16 cellular contexts compared by ENCODE assay signal in genomic region chr21:46268371-46268770, GRCh38. TPM values are rescaled to one million over a fixed set of nuclear protein-coding genes. Genes with fewer than 3 reads are reported as not detected.
DNase-seq lines count a peak whose midpoint lies in the region; ATAC-seq and TF ChIP-seq lines count a peak whose summit lies in the region.
"Had no signal": no experiment of that assay in that cellular context is flagged by ENCODE, and none has a peak within 500 bp of the region (broad histone marks: within the 10 kb centered on the region; RNA-seq: fewer than 3 reads in every experiment).

No MANE protein-coding gene starts in this region.

- H2BK120ac ChIP-seq in IMR-90 (ENCODE audit: low read depth, low read length) (no peak overlapping the region), trophoblast cell (ENCODE audit: insufficient read depth, low read length, poor library complexity) (no peak overlapping the region)

- H4K5ac ChIP-seq in IMR-90 (ENCODE audit: low read depth, low read length) = no peak overlapping the region

- peak overlapping the region; percentile 55 for H4K12ac ChIP-seq in trophoblast cell (ENCODE audit: low read depth, low read length)

- no peak overlapping the region for H2BK15ac ChIP-seq in IMR-90 (ENCODE audit: low read depth, low read length)

- no peak overlapping the region for H2BK12ac ChIP-seq in trophoblast cell (ENCODE audit: low read length)

- no peaks in the 10 kb centered on the region for H3K4me1 ChIP-seq in IMR-90 (ENCODE audit: control insufficient read depth, insufficient read depth, low read length)
- H3K4me1 ChIP-seq in trophoblast cell (ENCODE audit: control insufficient read depth in 1 of 2, insufficient read depth in 2 of 2, low read length in 2 of 2) = no peaks in the 10 kb centered on the region
- H3K4me1 ChIP-seq: BE2C had no signal

- no peak overlapping the region for H3K4ac ChIP-seq in IMR-90 (ENCODE audit: low read depth, low read length)
- no peak overlapping the region for H3K4ac ChIP-seq in trophoblast cell (ENCODE audit: low read depth, low read length)

- no peak overlapping the region for H3K56ac ChIP-seq in IMR-90 (ENCODE audit: extremely low read depth, insufficient read depth, low read length)

- in situ Hi-C loops in IMR-90 (cut with MboI; ENCODE audit: low sequenced_read_pairs) = no loop called here

- TF ChIP-seq CTCF in IMR-90 (conservative IDR thresholded peaks at IDR 0.05; ENCODE audit: low read depth, low read length) = no peak
- no peak for TF ChIP-seq CTCF in coronary artery (IDR thresholded peaks at IDR 0.05)

- dilution Hi-C loops in IMR-90 (cut with HindIII; ENCODE audit: low sequenced_read_pairs, unreplicated experiment) = no loop called here

- TF ChIP-seq RAD21 in IMR-90 (IDR thresholded peaks at IDR 0.05; ENCODE audit: low read length) = no peak

- no peak overlapping the region for H4K91ac ChIP-seq in IMR-90 (ENCODE audit: insufficient read depth, low read depth, low read length)
- no peak overlapping the region for H4K91ac ChIP-seq in trophoblast cell (ENCODE audit: low read depth, low read length)

- intact Hi-C loops in IMR-90 (cut with micrococcal nuclease) = no loop called here

- H3K27me3 Mint-ChIP-seq in T-helper 17 cell = no peaks in the 10 kb centered on the region
- H3K27me3 Mint-ChIP-seq: CD4-positive, CD25-positive, alpha-beta regulatory T cell; IgD-negative memory B cell had no signal

- no peaks in the 10 kb centered on the region for H3K4me1 Mint-ChIP-seq in T-helper 17 cell
- H3K4me1 Mint-ChIP-seq: GM23338, IgD-negative memory B cell had no signal

- no peak overlapping the region for H3K18ac ChIP-seq in IMR-90 (ENCODE audit: low read depth, low read length)
- H3K18ac ChIP-seq in trophoblast cell (ENCODE audit: low read length) = no peak overlapping the region

- H4K8ac ChIP-seq in IMR-90 (ENCODE audit: low read depth in 2 of 2, low read length in 2 of 2) (no peak overlapping the region), trophoblast cell (ENCODE audit: low read depth, low read length) (no peak overlapping the region)

- 0 out of 2 replicates have a peak, but pooled peaks cover 3% of the 10 kb centered on the region for H3K9me1 ChIP-seq in IMR-90 (ENCODE audit: insufficient read depth, low read length)

- no peak overlapping the region for H3K4me3 Mint-ChIP-seq in T-helper 17 cell
- H3K4me3 Mint-ChIP-seq: CD4-positive, CD25-positive, alpha-beta regulatory T cell; CD8-positive, alpha-beta memory T cell; GM23338; IgD-negative memory B cell had no signal

- 89% methylated on average over 6 of the region's 13 CpGs; no CpG with 5 or more reads in 1 of the 2 experiments for WGBS in IMR-90 (ENCODE audit: extremely low coverage in 2 of 2, insufficient read length in 1 of 2), 2 experiments
- no CpG with 5 or more reads among the region's 13 CpGs for WGBS in trophoblast cell (ENCODE audit: extremely low coverage, insufficient coverage, insufficient read length)

- no peak for DNase-seq in IMR-90
- DNase-seq in T-helper 17 cell = no peak
- DNase-seq in cerebellum (ENCODE audit: low spot score) = peak; percentile 70
- DNase-seq in trophoblast cell = no peak
- DNase-seq in coronary artery (ENCODE audit: low spot score) = no peak
- DNase-seq: ACHN; BE2C; CD4-positive, CD25-positive, alpha-beta regulatory T cell; CD8-positive, alpha-beta memory T cell; COR-L47; GDM1; HCEC 1CT had no signal

- CTCF ChIA-PET in IMR-90 (lab: Yijun Ruan, JAX) = no interaction called here

- peak overlapping the region; percentile 11 for H3K27ac Mint-ChIP-seq in T-helper 17 cell
- H3K27ac Mint-ChIP-seq: CD4-positive, CD25-positive, alpha-beta regulatory T cell; GM23338; IgD-negative memory B cell had no signal

- no peak overlapping the region for H3K4me3 ChIP-seq in IMR-90 (ENCODE audit: insufficient read depth, low read depth, low read length)
- H3K4me3 ChIP-seq in trophoblast cell (ENCODE audit: low read depth, low read length) = no peak overlapping the region
- no peak overlapping the region for H3K4me3 ChIP-seq in coronary artery
- H3K4me3 ChIP-seq: GM23338 had no signal

- ATAC-seq in IMR-90 (ENCODE audit: low read depth) = no peak
- no peak for ATAC-seq in T-helper 17 cell
- ATAC-seq in HG03095 (IDR thresholded peaks at IDR 0.05; ENCODE audit: unreplicated experiment) = no peak
- no peak for ATAC-seq in HG03442 (IDR thresholded peaks at IDR 0.05; ENCODE audit: unreplicated experiment)
- ATAC-seq: GM23338 had no signal

- H2AFZ ChIP-seq in IMR-90 (replicated peaks; ENCODE audit: low read length, poor library complexity) (no peak overlapping the region), trophoblast cell (ENCODE audit: insufficient read depth, low read length, poor library complexity) (no peak overlapping the region)
- H2AFZ ChIP-seq: GM23338 had no signal

- peak overlapping the region; percentile 3 for H2AK9ac ChIP-seq in IMR-90 (replicated peaks; ENCODE audit: low read depth, low read length, poor library complexity)

- POLR2A ChIA-PET in IMR-90 (lab: Charles Lee; ENCODE audit: unreplicated experiment) = interaction anchor here (0.5 kb wide), 1 partner anchor 295 kb away, joined by 6 read pairs; no protein-coding TSS in a partner anchor

- no TSS peak for BruUV-seq in IMR-90 (replicated peaks; lab: Mats Ljungman, UMichigan)

- H3K9ac ChIP-seq in IMR-90 (ENCODE audit: low read depth, low read length) (no peak overlapping the region), trophoblast cell (ENCODE audit: low read length) (no peak overlapping the region)

- H3K4me2 ChIP-seq in IMR-90 (ENCODE audit: low read depth, low read length) (no peak overlapping the region), trophoblast cell (ENCODE audit: low read length) (no peak overlapping the region)
- H3K4me2 ChIP-seq: GM23338 had no signal

- H3K27me3 ChIP-seq in IMR-90 (ENCODE audit: control insufficient read depth, insufficient read depth, low read length) (no peaks in the 10 kb centered on the region), trophoblast cell (ENCODE audit: insufficient read depth, low read length) (no peaks in the 10 kb centered on the region)
- H3K27me3 ChIP-seq: BE2C had no signal

- H2AK5ac ChIP-seq in IMR-90 (ENCODE audit: low read depth, low read length) (no peak overlapping the region), trophoblast cell (ENCODE audit: low read length) (no peak overlapping the region)

- no peak for TF ChIP-seq POLR2A in IMR-90 (IDR thresholded peaks at IDR 0.05; ENCODE audit: low read depth, low read length)

- H3K14ac ChIP-seq in IMR-90 (replicated peaks; ENCODE audit: low read depth, low read length) (no peak overlapping the region), trophoblast cell (ENCODE audit: low read length) (no peak overlapping the region)

- H3K36me3 Mint-ChIP-seq in T-helper 17 cell (ENCODE audit: low read depth) = peaks cover 8% of the 10 kb centered on the region

- H3K9me3 ChIP-seq in IMR-90 (ENCODE audit: control insufficient read depth, insufficient read depth, low read length) (no peaks in the 10 kb centered on the region), T-helper 17 cell (ENCODE audit: control insufficient read depth, low read length, poor library complexity, severe bottlenecking) (no peaks in the 10 kb centered on the region), trophoblast cell (ENCODE audit: insufficient read depth, low read depth, low read length) (no peaks in the 10 kb centered on the region)
- H3K9me3 ChIP-seq: BE2C had no signal

- H3K23ac ChIP-seq in IMR-90 (ENCODE audit: low read depth, low read length) = no peak overlapping the region
- no peak overlapping the region for H3K23ac ChIP-seq in trophoblast cell (ENCODE audit: low read length)

- H3K27ac ChIP-seq in IMR-90 (ENCODE audit: insufficient read depth, low read length) (no peak overlapping the region), trophoblast cell (ENCODE audit: low read depth, low read length) (no peak overlapping the region), coronary artery (no peak overlapping the region)

- peaks cover 7 to 39% of the 10 kb centered on the region in 2 experiments; a peak in 3 of 4 replicates for H3K79me1 ChIP-seq in IMR-90 (ENCODE audit: low read depth in 1 of 2, low read length in 2 of 2)
- no peaks in the 10 kb centered on the region for H3K79me1 ChIP-seq in trophoblast cell (ENCODE audit: low read length)

- H2BK20ac ChIP-seq in IMR-90 (ENCODE audit: low read depth, low read length) = no peak overlapping the region

- no peak overlapping the region for H2BK5ac ChIP-seq in IMR-90 (ENCODE audit: low read depth, low read length, poor library complexity, severe bottlenecking)
- H2BK5ac ChIP-seq in trophoblast cell (ENCODE audit: low read depth, low read length, poor library complexity) = no peak overlapping the region

- H3K79me2 ChIP-seq in trophoblast cell (ENCODE audit: control insufficient read depth, insufficient read depth, low read length, poor library complexity) = no peaks in the 10 kb centered on the region

- H4K20me1 ChIP-seq in IMR-90 (ENCODE audit: insufficient read depth, low read length) = peaks cover 18% of the 10 kb centered on the region

- H3K36me3 ChIP-seq in IMR-90 (ENCODE audit: control insufficient read depth, insufficient read depth, low read length) (peaks cover 81% of the 10 kb centered on the region), trophoblast cell (ENCODE audit: control insufficient read depth in 1 of 2, insufficient read depth in 2 of 2, low read length in 2 of 2) (peaks cover 72 to 80% of the 10 kb centered on the region in 2 experiments)

RNA-seq across cellular contexts. Expression of gene MCM3AP, which starts 17.0 kb away (rescaled TPM):
- total RNA-seq in IMR-90 (2012; rRNA removed) (63.1 and 67.5 TPM in 2 replicates), T-helper 17 cell (100 to 1,000 TPM; 114 to 120 TPM), cerebellum (77.6 TPM)
- polyA plus RNA-seq in IMR-90 (2012; rRNA removed) = 40.3 and 46.5 TPM in 2 replicates
- 24.7 and 30.3 TPM in 2 replicates for polyA plus RNA-seq in IMR-90 (2012; cell fraction: cytosol; rRNA removed)
- polyA plus RNA-seq in IMR-90 (2012; cell fraction: nucleus; rRNA removed; ENCODE audit: low replicate concordance) = 121 and 171 TPM in 2 replicates
- 37.4 and 37.9 TPM in 2 replicates for polyA plus RNA-seq in trophoblast cell (2013)

RNA-seq across cellular contexts. Expression of gene YBEY, which starts 17.8 kb away (rescaled TPM):
- total RNA-seq in IMR-90 (2012; rRNA removed) (5.9 and 7.8 TPM in 2 replicates), T-helper 17 cell (10 to 100 TPM in 1 of 2 donors, 1 to 10 TPM in 1; 5.2 to 11.2 TPM), cerebellum (13.4 TPM)
- 22.1 and 26.2 TPM in 2 replicates for polyA plus RNA-seq in IMR-90 (2012; rRNA removed)
- polyA plus RNA-seq in IMR-90 (2012; cell fraction: cytosol; rRNA removed) = 8.8 and 10.5 TPM in 2 replicates
- 4.2 and 16.5 TPM in 2 replicates for polyA plus RNA-seq in IMR-90 (2012; cell fraction: nucleus; rRNA removed; ENCODE audit: low replicate concordance)
- polyA plus RNA-seq in trophoblast cell (2013) = 11.1 and 11.9 TPM in 2 replicates

RNA-seq across cellular contexts. Expression of gene LSS, which starts 39.8 kb away (rescaled TPM):
- total RNA-seq in IMR-90 (2012; rRNA removed) (35.3 and 43.4 TPM in 2 replicates), T-helper 17 cell (10 to 100 TPM; 31.1 to 36.8 TPM), cerebellum (64.2 TPM)
- 58.1 and 62.8 TPM in 2 replicates for polyA plus RNA-seq in IMR-90 (2012; rRNA removed)
- 44.1 and 60.0 TPM in 2 replicates for polyA plus RNA-seq in IMR-90 (2012; cell fraction: cytosol; rRNA removed)
- 141 and 276 TPM in 2 replicates for polyA plus RNA-seq in IMR-90 (2012; cell fraction: nucleus; rRNA removed; ENCODE audit: low replicate concordance)
- polyA plus RNA-seq in trophoblast cell (2013) = 63.4 and 64.5 TPM in 2 replicates

RNA-seq across cellular contexts. Expression of gene C21orf58, which starts 55.3 kb away (rescaled TPM):
- total RNA-seq in IMR-90 (2012; rRNA removed) = 2.5 and 2.7 TPM in 2 replicates
- 5.3 and 6.2 TPM in 2 replicates for polyA plus RNA-seq in IMR-90 (2012; rRNA removed)
- 2.8 and 3.1 TPM in 2 replicates for polyA plus RNA-seq in IMR-90 (2012; cell fraction: cytosol; rRNA removed)
- 20.8 and 32.3 TPM in 2 replicates for polyA plus RNA-seq in IMR-90 (2012; cell fraction: nucleus; rRNA removed; ENCODE audit: low replicate concordance)
- 1 to 10 TPM; 3.2 to 5.9 TPM for total RNA-seq in T-helper 17 cell
- 10.7 TPM for total RNA-seq in cerebellum
- polyA plus RNA-seq in trophoblast cell (2013) = 7.0 and 7.4 TPM in 2 replicates

RNA-seq across cellular contexts. Expression of gene PCNT, which starts 55.6 kb away (rescaled TPM):
- total RNA-seq in IMR-90 (2012; rRNA removed) (10.0 and 14.2 TPM in 2 replicates), T-helper 17 cell (10 to 100 TPM; 53.5 to 59.5 TPM), cerebellum (37.7 TPM)
- polyA plus RNA-seq in IMR-90 (2012; rRNA removed) = 19.4 and 19.5 TPM in 2 replicates
- polyA plus RNA-seq in IMR-90 (2012; cell fraction: cytosol; rRNA removed) = 7.2 and 7.8 TPM in 2 replicates
- polyA plus RNA-seq in IMR-90 (2012; cell fraction: nucleus; rRNA removed; ENCODE audit: low replicate concordance) = 49.9 and 70.7 TPM in 2 replicates
- polyA plus RNA-seq in trophoblast cell (2013) = 17.0 and 19.0 TPM in 2 replicates
